ENCODE assay signal across 14 cellular contexts in the genomic region with DNA sequence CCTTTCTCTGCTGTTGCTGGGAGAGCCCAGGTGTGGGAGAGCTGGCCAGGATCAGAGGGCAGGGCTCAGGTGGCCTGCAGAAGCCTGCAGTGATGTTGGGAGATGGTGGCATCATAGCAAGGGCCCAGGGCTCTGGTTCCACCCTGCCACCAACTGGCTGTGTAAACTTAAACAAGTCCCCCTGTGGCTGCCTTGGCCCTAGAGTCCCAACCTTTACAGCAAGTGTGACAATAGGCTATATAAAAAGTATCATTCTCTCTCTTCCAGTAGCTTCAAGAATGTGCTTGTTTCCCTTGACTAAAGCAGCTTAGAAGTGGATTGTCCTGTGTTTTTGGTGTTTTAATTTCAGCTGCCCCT.
DNase-seq lines count a peak whose midpoint lies in the region; ATAC-seq and TF ChIP-seq lines count a peak whose summit lies in the region.
"Had no signal": no experiment of that assay in that cellular context is flagged by ENCODE, and none has a peak within 500 bp of the region (broad histone marks: within the 10 kb centered on the region; RNA-seq: fewer than 3 reads in every experiment).

No MANE protein-coding gene starts in this region.

- H3K27me3 ChIP-seq in foreskin keratinocyte, result no peaks in the 10 kb centered on the region

- peaks cover 37% of the 10 kb centered on the region for H3K27me3 Mint-ChIP-seq in stimulated activated naive CD8-positive, alpha-beta T cell treated with anti-CD3 and anti-CD28 coated beads, Interleukin-15, Interleukin-2, amounts not matched to agents 100 ng/mL and 50 ng/mL, for 24 hours

- no peaks in the 10 kb centered on the region for H3K79me2 ChIP-seq in OCI-LY7 (ENCODE audit: insufficient read depth, low read depth, low read length)

- H3K9me2 ChIP-seq in OCI-LY7 (ENCODE audit: insufficient read depth, low read length), result no peaks in the 10 kb centered on the region

- ATAC-seq in stimulated activated naive CD8-positive, alpha-beta T cell treated with anti-CD3 and anti-CD28 coated beads, Interleukin-15, Interleukin-2, amounts not matched to agents 100 U/mL and 50 U/mL, for 24 hours, result no peak
- ATAC-seq in foreskin keratinocyte, result no peak
- no peak for ATAC-seq in esophagus mucosa

- POLR2A ChIA-PET in OCI-LY7 (lab: Charles Lee), result interaction anchor here (0.6 to 1.6 kb wide), 5 partner anchors 10 to 14 kb away, joined by 3 to 8 read pairs (median 3); no protein-coding TSS in a partner anchor

- intact Hi-C loops in OCI-LY7 (cut with micrococcal nuclease; ENCODE audit: unreplicated experiment), result no loop called here

- H3K9me3 Mint-ChIP-seq in stimulated activated naive CD8-positive, alpha-beta T cell treated with anti-CD3 and anti-CD28 coated beads, Interleukin-15, Interleukin-2, amounts not matched to agents 100 ng/mL and 50 ng/mL, for 24 hours, result peaks cover 7% of the 10 kb centered on the region

- H3K27ac Mint-ChIP-seq in stimulated activated naive CD8-positive, alpha-beta T cell treated with anti-CD3 and anti-CD28 coated beads, Interleukin-15, Interleukin-2, amounts not matched to agents 100 ng/mL and 50 ng/mL, for 24 hours, result no peak overlapping the region
- H3K27ac Mint-ChIP-seq: activated naive CD8-positive, alpha-beta T cell; naive B cell had no signal

- no peak overlapping the region for H3K4me3 ChIP-seq in OCI-LY7 (ENCODE audit: low read depth, low read length, poor library complexity, severe bottlenecking)

- peak overlapping the region; percentile 37; the same call in 1 of the 2 replicates for H3K4me2 ChIP-seq in OCI-LY7 (ENCODE audit: low read length)

- no peak for DNase-seq in stimulated activated naive CD8-positive, alpha-beta T cell treated with anti-CD3 and anti-CD28 coated beads, Interleukin-15, Interleukin-2, amounts not matched to agents 100 U/mL and 50 U/mL, for 24 hours
- DNase-seq in OCI-LY7 (ENCODE audit: low spot score) (peak; percentile 21), foreskin keratinocyte (no peak), NCI-H2029 (lab: John Stamatoyannopoulos, UW) (no peak), nucleus accumbens (lab: John Stamatoyannopoulos, UW) (no peak), GM20000 (ENCODE audit: low spot score) (no peak)
- DNase-seq: foreskin melanocyte, naive B cell, NCI-H1694 treated with DMSO at 0.1 percent for 48 hours, NCI-H446 treated with DMSO at 0.1 percent for 48 hours, WERI-Rb-1 had no signal

- no peaks in the 10 kb centered on the region for H4K20me1 ChIP-seq in OCI-LY7 (ENCODE audit: insufficient read depth, low read length)

- H3K36me3 ChIP-seq in OCI-LY7 (ENCODE audit: insufficient read depth, low read length), result no peaks in the 10 kb centered on the region
- H3K36me3 ChIP-seq: WERI-Rb-1 had no signal

- H3K4me3 Mint-ChIP-seq in stimulated activated naive CD8-positive, alpha-beta T cell treated with anti-CD3 and anti-CD28 coated beads, Interleukin-15, Interleukin-2, amounts not matched to agents 100 ng/mL and 50 ng/mL, for 24 hours, result peak overlapping the region; percentile 8
- H3K4me3 Mint-ChIP-seq: activated naive CD8-positive, alpha-beta T cell; naive B cell had no signal

- H2AFZ ChIP-seq in OCI-LY7 (ENCODE audit: low read length), result peak overlapping the region; percentile 91

- BruUV-seq in OCI-LY7 (replicated peaks; lab: Mats Ljungman, UMichigan), result no TSS peak

- peaks cover 30% of the 10 kb centered on the region for H3K4me1 ChIP-seq in OCI-LY7 (ENCODE audit: insufficient read depth, low read length, poor library complexity, severe bottlenecking)
- peaks cover 17% of the 10 kb centered on the region for H3K4me1 ChIP-seq in foreskin keratinocyte

- H3K9me3 ChIP-seq in OCI-LY7 (ENCODE audit: low read length), result no peaks in the 10 kb centered on the region

- CTCF ChIA-PET in OCI-LY7 (lab: Charles Lee; ENCODE audit: unreplicated experiment), result no interaction called here

- no peak overlapping the region for H3K27ac ChIP-seq in OCI-LY7 (ENCODE audit: low read depth, low read length, poor library complexity, severe bottlenecking)
- peak overlapping the region; percentile 15 for H3K27ac ChIP-seq in foreskin keratinocyte
- H3K27ac ChIP-seq: WERI-Rb-1 had no signal

- H3K4me1 Mint-ChIP-seq in stimulated activated naive CD8-positive, alpha-beta T cell treated with anti-CD3 and anti-CD28 coated beads, Interleukin-15, Interleukin-2, amounts not matched to agents 100 ng/mL and 50 ng/mL, for 24 hours (ENCODE audit: low read depth), result peaks cover 21% of the 10 kb centered on the region
- H3K4me1 Mint-ChIP-seq: naive B cell had no signal

- H3K36me3 Mint-ChIP-seq in stimulated activated naive CD8-positive, alpha-beta T cell treated with anti-CD3 and anti-CD28 coated beads, Interleukin-15, Interleukin-2, amounts not matched to agents 100 ng/mL and 50 ng/mL, for 24 hours (ENCODE audit: low read depth), result no peaks in the 10 kb centered on the region
- H3K36me3 Mint-ChIP-seq: activated naive CD8-positive, alpha-beta T cell; naive B cell had no signal

- no peak for TF ChIP-seq CTCF in OCI-LY7 (conservative IDR thresholded peaks at IDR 0.05; ENCODE audit: low read length)
- no peak for TF ChIP-seq CTCF in foreskin keratinocyte (conservative IDR thresholded peaks at IDR 0.05)
- no peak for TF ChIP-seq CTCF in GM20000 (IDR thresholded peaks at IDR 0.05; ENCODE audit: extremely low read depth, missing control alignments)
